Comparison of ENCODE assay signal across 12 cellular contexts in the genomic region with DNA sequence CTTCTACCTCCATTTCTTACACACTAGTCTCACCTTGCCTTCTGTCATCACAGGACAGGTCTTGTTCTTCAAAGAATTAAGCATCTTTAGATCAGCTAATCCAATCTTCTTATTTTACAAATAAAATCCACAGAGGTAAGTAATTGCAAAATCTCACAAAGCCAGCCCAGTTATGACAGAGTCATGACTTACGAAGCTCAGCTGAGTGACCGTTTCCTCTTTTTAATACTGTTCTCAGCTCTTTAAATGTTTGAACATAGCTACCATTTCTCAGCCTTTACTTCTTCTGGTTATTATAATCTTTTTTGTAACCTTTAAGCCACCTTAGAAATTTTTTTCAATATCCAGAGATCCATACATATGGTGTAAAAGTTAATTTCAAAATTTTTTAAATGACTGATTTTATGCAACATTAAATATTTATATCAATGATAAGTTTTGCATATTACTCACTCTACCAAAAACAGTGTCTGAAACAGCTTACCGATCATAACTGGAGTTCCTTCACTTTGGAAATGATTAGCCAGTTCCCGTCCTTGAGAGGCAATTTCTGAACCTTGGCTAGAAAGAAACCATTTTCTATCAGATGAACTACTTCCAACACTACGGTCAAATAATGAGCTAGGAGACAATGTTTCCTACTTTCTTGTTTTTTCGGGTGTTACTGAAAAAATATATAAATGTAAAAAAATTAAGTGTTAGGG. TPM values are rescaled to one million over a fixed set of nuclear protein-coding genes. Genes with fewer than 3 reads are reported as not detected.
DNase-seq lines count a peak whose midpoint lies in the region; ATAC-seq and TF ChIP-seq lines count a peak whose summit lies in the region.
"Had no signal": no experiment of that assay in that cellular context is flagged by ENCODE, and none has a peak within 500 bp of the region (broad histone marks: within the 10 kb centered on the region; RNA-seq: fewer than 3 reads in every experiment).

No MANE protein-coding gene starts in this region.

- no peak overlapping the region for H3K56ac ChIP-seq in mesendoderm (ENCODE audit: low read length)

- no CpG with 5 or more reads among the region's 6 CpGs for WGBS in mesendoderm (ENCODE audit: extremely low coverage, insufficient coverage, low lambda C conversion rate)
- 93 to 95% (median 95%) methylated on average over 6 of the region's 6 CpGs for WGBS in psoas muscle, 3 donors

- no peak overlapping the region for H3K9ac ChIP-seq in mesendoderm (ENCODE audit: low read length)

- no peaks in the 10 kb centered on the region for H3K4me1 Mint-ChIP-seq in activated naive CD8-positive, alpha-beta T cell treated with anti-CD3 and anti-CD28 coated beads for 36 hours

- no peak for TF ChIP-seq POLR2A in vagina (IDR thresholded peaks at IDR 0.05)

- H3K36me3 ChIP-seq in mesendoderm (ENCODE audit: control insufficient read depth, insufficient read depth, low read length) (no peaks in the 10 kb centered on the region), vagina (peaks cover 0 to 52% of the 10 kb centered on the region in 2 donors), psoas muscle (ENCODE audit: insufficient read depth in 1 of 2, low read depth in 1 of 2) (peaks cover 4 to 98% of the 10 kb centered on the region in 2 donors)

- H3K4ac ChIP-seq in mesendoderm (ENCODE audit: low read depth, low read length) = no peak overlapping the region

- intact Hi-C loops in vagina (cut with DNase I) (no loop called here), psoas muscle (cut with DNase I) (no loop called here)

- H3K23ac ChIP-seq in mesendoderm (ENCODE audit: low read length) = no peak overlapping the region

- no peaks in the 10 kb centered on the region for H3K79me1 ChIP-seq in mesendoderm (ENCODE audit: low read length)

- H3K27me3 Mint-ChIP-seq in activated naive CD8-positive, alpha-beta T cell treated with anti-CD3 and anti-CD28 coated beads for 36 hours = no peaks in the 10 kb centered on the region
- H3K27me3 Mint-ChIP-seq: activated CD4-positive, alpha-beta memory T cell treated with anti-CD3 and anti-CD28 coated beads for 36 hours had no signal

- H3K4me1 ChIP-seq in mesendoderm (ENCODE audit: control insufficient read depth, low read depth, low read length) (no peaks in the 10 kb centered on the region), vagina (no peaks in the 10 kb centered on the region), psoas muscle (no peaks in the 10 kb centered on the region)

- peak; percentile 26 for DNase-seq in germinal center (ENCODE audit: low spot score)
- DNase-seq in mesendoderm = no peak
- no peak for DNase-seq in vagina (ENCODE audit: extremely low spot score in 2 of 2)
- no peak for DNase-seq in activated naive CD8-positive, alpha-beta T cell treated with anti-CD3 and anti-CD28 coated beads for 36 hours
- no peak for DNase-seq in psoas muscle
- DNase-seq: activated CD4-positive, alpha-beta memory T cell treated with anti-CD3 and anti-CD28 coated beads for 36 hours; NCI-H510A treated with DMSO at 0.1 percent for 48 hours; stimulated activated CD8-positive, alpha-beta memory T cell treated with anti-CD3 and anti-CD28 coated beads, Interleukin-4, amount 100 ng/mL, for 48 hours had no signal

- H3K9me3 ChIP-seq in vagina (no peaks in the 10 kb centered on the region), psoas muscle (no peaks in the 10 kb centered on the region)

- no peaks in the 10 kb centered on the region for H3K9me3 Mint-ChIP-seq in activated naive CD8-positive, alpha-beta T cell treated with anti-CD3 and anti-CD28 coated beads for 36 hours
- H3K9me3 Mint-ChIP-seq: activated CD4-positive, alpha-beta memory T cell treated with anti-CD3 and anti-CD28 coated beads for 36 hours had no signal

- no peak overlapping the region for H3K4me3 Mint-ChIP-seq in activated naive CD8-positive, alpha-beta T cell treated with anti-CD3 and anti-CD28 coated beads for 36 hours
- H3K4me3 Mint-ChIP-seq: activated CD4-positive, alpha-beta memory T cell treated with anti-CD3 and anti-CD28 coated beads for 36 hours had no signal

- no peaks in the 10 kb centered on the region for H3K79me2 ChIP-seq in mesendoderm (ENCODE audit: control insufficient read depth, insufficient read depth, low read length)

- H3K4me2 ChIP-seq in mesendoderm (ENCODE audit: low read length) = no peak overlapping the region

- ATAC-seq in GM18873 (IDR thresholded peaks at IDR 0.05; ENCODE audit: low FRiP score, unreplicated experiment) = peak; percentile 48
- ATAC-seq in GM21576 (IDR thresholded peaks at IDR 0.05; ENCODE audit: unreplicated experiment) = peak; percentile 44
- peak; percentile 49 for ATAC-seq in HG03442 (IDR thresholded peaks at IDR 0.05; ENCODE audit: unreplicated experiment)
- no peak for ATAC-seq in psoas muscle

- H4K8ac ChIP-seq in mesendoderm (ENCODE audit: low read depth, low read length) = no peak overlapping the region

- H2BK5ac ChIP-seq in mesendoderm (ENCODE audit: low read length) = no peak overlapping the region

- H3K27ac ChIP-seq in mesendoderm (ENCODE audit: low read depth, low read length) = no peak overlapping the region
- H3K27ac ChIP-seq in vagina = no peak overlapping the region
- H3K27ac ChIP-seq in psoas muscle = no peak overlapping the region
- H3K27ac ChIP-seq: SK-N-MC had no signal

- no peak overlapping the region for H2AK5ac ChIP-seq in mesendoderm (ENCODE audit: low read length)

- H3K27ac Mint-ChIP-seq in activated naive CD8-positive, alpha-beta T cell treated with anti-CD3 and anti-CD28 coated beads for 36 hours = no peak overlapping the region
- H3K27ac Mint-ChIP-seq: activated CD4-positive, alpha-beta memory T cell treated with anti-CD3 and anti-CD28 coated beads for 36 hours had no signal

- H2BK15ac ChIP-seq in mesendoderm (replicated peaks; ENCODE audit: low read depth) = no peak overlapping the region

- no peak overlapping the region for H3K4me3 ChIP-seq in mesendoderm (ENCODE audit: low read length)
- no peak overlapping the region for H3K4me3 ChIP-seq in vagina
- H3K4me3 ChIP-seq in psoas muscle = no peak overlapping the region
- H3K4me3 ChIP-seq: SK-N-MC had no signal

- H4K5ac ChIP-seq in mesendoderm (ENCODE audit: low read length) = no peak overlapping the region

- no peak overlapping the region for H3K18ac ChIP-seq in mesendoderm (ENCODE audit: low read length)

- no peak overlapping the region for H2BK120ac ChIP-seq in mesendoderm (ENCODE audit: low read depth, low read length)

- TF ChIP-seq CTCF in vagina (IDR thresholded peaks at IDR 0.05) (no peak), psoas muscle (IDR thresholded peaks at IDR 0.05) (no peak)

- H3K36me3 Mint-ChIP-seq in activated naive CD8-positive, alpha-beta T cell treated with anti-CD3 and anti-CD28 coated beads for 36 hours = peaks cover 14% of the 10 kb centered on the region

- H3K27me3 ChIP-seq in mesendoderm (ENCODE audit: insufficient read depth, low read length, poor library complexity) = no peaks in the 10 kb centered on the region
- H3K27me3 ChIP-seq in vagina = no peaks in the 10 kb centered on the region
- no peaks in the 10 kb centered on the region for H3K27me3 ChIP-seq in psoas muscle (ENCODE audit: insufficient read depth in 3 of 3, low read length in 2 of 3)

RNA-seq across cellular contexts. Expression of gene ANKRD37, which starts 8.8 kb away (rescaled TPM):
- polyA plus RNA-seq in mesendoderm (2013, experiment 1 of 2) = 1.3 TPM
- polyA plus RNA-seq in mesendoderm (2013, experiment 2 of 2) = 1.4 TPM
- total RNA-seq in vagina = 56.7 TPM
- 10 to 100 TPM; 12.5 to 14.1 TPM for total RNA-seq in activated naive CD8-positive, alpha-beta T cell treated with anti-CD3 and anti-CD28 coated beads for 36 hours
- total RNA-seq in psoas muscle = 10 to 100 TPM in 3 of 4 donors, 1 to 10 TPM in 1; 6.9 to 26.6 (median 16.3) TPM
- 10 to 100 TPM; 17.4 to 31.2 (median 29.6) TPM for polyA plus RNA-seq in psoas muscle

RNA-seq across cellular contexts. Expression of gene LRP2BP, which starts 9.7 kb away (rescaled TPM):
- 0.15 TPM for polyA plus RNA-seq in mesendoderm (2013, experiment 1 of 2)
- polyA plus RNA-seq in mesendoderm (2013, experiment 2 of 2) = 0.14 TPM
- total RNA-seq in vagina (0.49 TPM), psoas muscle (1 to 10 TPM in 2 of 4 donors, under 1 TPM in 2; 0.80 to 3.0 (median 1.1) TPM)
- total RNA-seq in activated naive CD8-positive, alpha-beta T cell treated with anti-CD3 and anti-CD28 coated beads for 36 hours = under 1 TPM; 0.41 to 0.44 TPM
- 1 to 10 TPM in 1 of 3 donors, under 1 TPM in 2; 0.48 to 1.1 (median 0.59) TPM for polyA plus RNA-seq in psoas muscle

RNA-seq across cellular contexts. Expression of gene UFSP2, which starts 20.3 kb away (rescaled TPM):
- 18.6 TPM for polyA plus RNA-seq in mesendoderm (2013, experiment 1 of 2)
- 18.9 TPM for polyA plus RNA-seq in mesendoderm (2013, experiment 2 of 2)
- total RNA-seq in vagina (20.4 TPM), psoas muscle (10 to 100 TPM; 32.1 to 45.5 (median 41.4) TPM)
- total RNA-seq in activated naive CD8-positive, alpha-beta T cell treated with anti-CD3 and anti-CD28 coated beads for 36 hours = 10 to 100 TPM; 25.6 to 27.2 TPM
- polyA plus RNA-seq in psoas muscle = 10 to 100 TPM; 22.5 to 33.8 (median 31.4) TPM

Comparison
In these comparisons a context has a peak if more than half of its experiments do, and no peak if none do; other contexts are left out.
1. ATAC-seq: peak in GM18873 (single experiment), GM21576 (single experiment) and HG03442 (single experiment); none in psoas muscle (0 of 4).